Comparison of ENCODE assay signal across 8 cellular contexts in the genomic region with DNA sequence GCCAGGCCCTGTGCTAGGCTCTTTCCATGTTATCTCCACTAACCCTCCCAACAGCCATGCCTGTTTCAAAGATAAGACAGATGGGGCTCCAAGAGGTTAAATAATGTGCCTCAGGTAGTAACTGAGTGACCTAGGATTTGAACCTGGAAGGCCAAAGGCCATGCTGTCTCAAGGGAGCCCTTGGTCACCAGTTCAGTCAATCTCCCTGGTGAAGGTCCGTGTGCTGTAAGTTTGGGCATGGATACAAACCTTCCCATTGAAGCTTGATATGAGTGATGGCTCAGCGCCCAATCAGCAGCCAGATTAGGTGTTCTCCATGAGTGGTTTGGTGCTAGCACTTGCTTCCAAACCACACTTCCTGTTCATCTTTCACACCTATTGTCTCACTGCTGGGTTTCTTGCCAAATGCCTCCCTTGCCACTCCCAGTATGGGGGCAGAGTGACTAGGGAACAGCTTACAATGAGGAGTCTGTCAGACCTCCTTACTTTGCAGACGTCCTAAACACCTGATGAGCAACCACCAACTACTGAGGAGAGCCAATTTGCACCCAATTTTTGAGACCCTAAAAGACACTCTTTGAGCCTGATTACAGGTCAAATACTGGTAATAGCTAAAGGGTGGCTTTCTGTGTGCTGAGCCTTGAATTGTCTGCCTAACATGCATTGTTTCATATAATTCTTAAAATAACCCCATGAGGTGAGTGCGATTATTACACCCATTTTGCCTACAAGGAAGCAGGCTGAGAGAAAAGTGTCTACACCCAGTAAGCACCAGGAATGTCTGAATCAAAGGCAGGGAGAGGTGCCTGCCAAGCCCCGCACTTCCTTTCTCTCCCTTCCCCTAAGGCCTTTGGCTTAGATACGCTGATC. TPM values are rescaled to one million over a fixed set of nuclear protein-coding genes. Genes with fewer than 3 reads are reported as not detected.
DNase-seq lines count a peak whose midpoint lies in the region; ATAC-seq and TF ChIP-seq lines count a peak whose summit lies in the region.

No MANE protein-coding gene starts in this region.

- no peak overlapping the region for H3K4me3 ChIP-seq in CD4-positive, CD25-positive, alpha-beta regulatory T cell (ENCODE audit: low read depth, low read length)
- H3K4me3 ChIP-seq in fibroblast of pulmonary artery (replicated peaks; ENCODE audit: low read depth, low read length) (no peak overlapping the region), skeletal muscle tissue (ENCODE audit: low read length in 3 of 3) (no peak overlapping the region)

- peak in 2 of 3 donors; percentile 36 to 51 for DNase-seq in CD4-positive, CD25-positive, alpha-beta regulatory T cell
- DNase-seq in NAMALWA (ENCODE audit: low spot score) (peak; percentile 39), fibroblast of pulmonary artery (ENCODE audit: low read depth) (peak; percentile 82), cerebellar nuclear complex (lab: John Stamatoyannopoulos, UW) (no peak)
- DNase-seq in activated CD8-positive, alpha-beta memory T cell treated with anti-CD3 and anti-CD28 coated beads for 4 hours (ENCODE audit: low read depth in 2 of 2), result peak; percentile 26 to 30

- H3K9me3 ChIP-seq in CD4-positive, CD25-positive, alpha-beta regulatory T cell (ENCODE audit: control insufficient read depth in 2 of 2, low read length in 2 of 2), result no peaks in the 10 kb centered on the region
- H3K9me3 ChIP-seq in skeletal muscle tissue (ENCODE audit: control insufficient read depth in 3 of 3, low read length in 3 of 3), result no peaks in the 10 kb centered on the region

- no peaks in the 10 kb centered on the region for H3K9me3 Mint-ChIP-seq in CD4-positive, CD25-positive, alpha-beta regulatory T cell

- peak; percentile 22 for TF ChIP-seq CTCF in fibroblast of pulmonary artery (IDR thresholded peaks at IDR 0.05; ENCODE audit: low read length, missing control alignments)

- no peaks in the 10 kb centered on the region for H3K27me3 ChIP-seq in CD4-positive, CD25-positive, alpha-beta regulatory T cell (ENCODE audit: control insufficient read depth, insufficient read depth, low read length)
- H3K27me3 ChIP-seq in skeletal muscle tissue (ENCODE audit: control insufficient read depth in 3 of 3, insufficient read depth in 3 of 3, low read length in 3 of 3), result no peaks in the 10 kb centered on the region

- no peak overlapping the region for H3K27ac ChIP-seq in CD4-positive, CD25-positive, alpha-beta regulatory T cell (ENCODE audit: insufficient read depth, low read length, poor library complexity, severe bottlenecking)
- H3K27ac ChIP-seq in skeletal muscle tissue (ENCODE audit: low read depth, low read length), result peak overlapping the region; percentile 5

- H3K27me3 Mint-ChIP-seq in CD4-positive, CD25-positive, alpha-beta regulatory T cell, result peaks cover 4% of the 10 kb centered on the region

- H3K4me1 Mint-ChIP-seq in CD4-positive, CD25-positive, alpha-beta regulatory T cell, result peaks cover 10 to 46% (median 25%) of the 10 kb centered on the region in 4 donors

- H3K27ac Mint-ChIP-seq in CD4-positive, CD25-positive, alpha-beta regulatory T cell, result peak overlapping the region; percentile 61 to 80 (median 73)

- no peaks in the 10 kb centered on the region for H3K36me3 ChIP-seq in CD4-positive, CD25-positive, alpha-beta regulatory T cell (ENCODE audit: control insufficient read depth, insufficient read depth, low read length)
- no peaks in the 10 kb centered on the region for H3K36me3 ChIP-seq in skeletal muscle tissue (ENCODE audit: control insufficient read depth in 3 of 3, insufficient read depth in 3 of 3, low read length in 3 of 3)

- peak overlapping the region in 1 of 4 donors; percentile 68 for H3K4me3 Mint-ChIP-seq in CD4-positive, CD25-positive, alpha-beta regulatory T cell

- no peaks in the 10 kb centered on the region for H3K36me3 Mint-ChIP-seq in CD4-positive, CD25-positive, alpha-beta regulatory T cell

- H3K4me1 ChIP-seq in CD4-positive, CD25-positive, alpha-beta regulatory T cell (ENCODE audit: control insufficient read depth, insufficient read depth, low read length, poor library complexity, severe bottlenecking), result peaks cover 24% of the 10 kb centered on the region
- peaks cover 11 to 20% (median 12%) of the 10 kb centered on the region in 3 donors for H3K4me1 ChIP-seq in skeletal muscle tissue (ENCODE audit: control insufficient read depth in 3 of 3, insufficient read depth in 3 of 3, low read length in 3 of 3)

- no peak overlapping the region for H3K9ac ChIP-seq in skeletal muscle tissue (ENCODE audit: low read depth in 1 of 3, low read length in 3 of 3)

- peak; percentile 47 to 54 for ATAC-seq in CD4-positive, CD25-positive, alpha-beta regulatory T cell (ENCODE audit: low read depth in 2 of 2)
- ATAC-seq in GM19467 (IDR thresholded peaks at IDR 0.05; ENCODE audit: unreplicated experiment) (peak; percentile 53), GM19023 (IDR thresholded peaks at IDR 0.05; ENCODE audit: unreplicated experiment) (no peak)

RNA-seq across cellular contexts. Expression of gene FOS, which starts 48.5 kb away (rescaled TPM):
- total RNA-seq in CD4-positive, CD25-positive, alpha-beta regulatory T cell, result 1,673 TPM
- 100 to 1,000 TPM in 2 of 4 donors, 10 to 100 TPM in 2; 56.8 to 145 (median 104) TPM for polyA plus RNA-seq in CD4-positive, CD25-positive, alpha-beta regulatory T cell
- 134 TPM for total RNA-seq in skeletal muscle tissue

RNA-seq across cellular contexts. Expression of gene TMED10, which starts 53.7 kb away (rescaled TPM):
- total RNA-seq in CD4-positive, CD25-positive, alpha-beta regulatory T cell, result 128 TPM
- polyA plus RNA-seq in CD4-positive, CD25-positive, alpha-beta regulatory T cell, result 100 to 1,000 TPM; 238 to 265 (median 250) TPM
- total RNA-seq in skeletal muscle tissue, result 116 TPM

Comparison
In these comparisons a context has a peak if more than half of its experiments do, and no peak if none do; other contexts are left out.
1. DNase-seq: peak in CD4-positive, CD25-positive, alpha-beta regulatory T cell (2 of 3), NAMALWA (single experiment), activated CD8-positive, alpha-beta memory T cell treated with anti-CD3 and anti-CD28 coated beads for 4 hours (2 of 2) and fibroblast of pulmonary artery (single experiment); none in cerebellar nuclear complex (0 of 2).
2. RNA of gene FOS, which starts 48.5 kb away (total RNA-seq): 1,673 TPM in CD4-positive, CD25-positive, alpha-beta regulatory T cell (single experiment); 134 TPM in skeletal muscle tissue (single experiment); every median in the first group is over 10 times any median in the second.